In the genomic region with DNA sequence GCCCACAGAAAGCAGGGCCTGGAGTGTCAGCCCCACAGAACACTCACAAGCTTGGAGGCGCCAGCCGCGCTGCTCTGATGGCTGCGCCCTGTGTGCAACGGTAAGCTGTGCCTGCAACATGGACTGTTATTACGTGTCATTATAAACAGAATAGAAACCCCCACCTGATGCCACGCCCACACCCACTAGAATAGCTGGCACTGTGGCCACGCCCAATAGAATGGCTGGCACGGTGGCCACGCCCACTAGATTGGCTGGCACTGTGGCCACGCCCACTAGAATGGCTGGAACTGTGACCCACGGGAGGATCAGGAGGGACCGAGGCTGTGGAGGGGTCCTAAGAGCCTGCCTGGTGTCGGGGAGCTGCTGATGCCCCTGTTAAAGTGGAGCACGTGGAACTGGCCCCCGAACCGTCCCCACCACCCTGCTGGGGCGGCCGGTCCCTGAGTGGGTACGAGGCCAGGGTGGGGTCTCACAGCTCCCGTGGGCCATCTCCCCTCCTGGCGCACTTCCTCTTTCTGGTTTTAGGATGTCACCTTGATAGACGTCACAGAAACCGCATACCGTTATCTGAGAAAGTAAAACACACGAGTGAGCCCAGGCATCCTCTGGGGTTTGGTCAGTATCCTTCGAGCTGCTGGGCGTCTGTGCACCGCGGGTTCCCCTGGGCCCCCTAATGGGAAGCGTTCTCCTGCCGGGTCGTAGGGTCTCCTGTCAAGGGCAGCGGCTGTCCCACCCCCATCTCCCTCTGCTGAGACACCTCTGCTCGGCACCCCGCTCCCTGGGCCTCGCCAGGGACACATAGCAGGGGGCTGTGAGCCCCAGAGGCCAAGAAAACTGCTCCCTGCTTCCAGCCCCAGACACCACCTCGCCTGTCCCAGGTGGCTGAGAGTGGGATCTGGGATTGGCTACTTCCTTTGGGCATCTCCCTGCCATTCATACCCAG, we compare ENCODE assay signal across 8 cellular contexts. TPM values are rescaled to one million over a fixed set of nuclear protein-coding genes. Genes with fewer than 3 reads are reported as not detected.
DNase-seq lines count a peak whose midpoint lies in the region; ATAC-seq and TF ChIP-seq lines count a peak whose summit lies in the region.

No MANE protein-coding gene starts in this region.

- in situ Hi-C loops in Caki2 (cut with HindIII; ENCODE audit: low pct_unique_long_range_greater_than_20kb, low sequenced_read_pairs): no loop called here

- H3K4me1 ChIP-seq in mucosa of descending colon (ENCODE audit: low read depth): no peaks in the 10 kb centered on the region

- intact Hi-C loops in mucosa of descending colon (cut with DNase I, micrococcal nuclease): no loop called here

- ATAC-seq in GM21367 (IDR thresholded peaks at IDR 0.05; ENCODE audit: unreplicated experiment) (peak; percentile 47), mucosa of descending colon (peak; percentile 79), left lobe of liver (no peak)

- DNase-seq in Caki2 (ENCODE audit: low read depth): peak; percentile 72
- DNase-seq in LoVo (ENCODE audit: low spot score): peak; percentile 42
- DNase-seq in activated CD4-positive, alpha-beta T cell treated with anti-CD3 and anti-CD28 coated beads, Interleukin-2, amount 10 ng/mL, durations not matched to agents 7 days and 5 days: peak; percentile 70
- DNase-seq in mucosa of descending colon: peak; percentile 71 to 78 (median 77)
- no peak for DNase-seq in SIG-M5 treated with dmso at 0.1 percent for 504 hours (lab: John Stamatoyannopoulos, UW; ENCODE audit: unreplicated experiment)
- no peak for DNase-seq in NCI-H2171 treated with DMSO at 0.1 percent for 48 hours (lab: John Stamatoyannopoulos, UW)
- no peak for DNase-seq in left lobe of liver (ENCODE audit: low spot score)

- H3K4me1 Mint-ChIP-seq in activated CD4-positive, alpha-beta T cell treated with anti-CD3 and anti-CD28 coated beads, Interleukin-2, amount 10 ng/mL, durations not matched to agents 7 days and 5 days: peaks cover 45% of the 10 kb centered on the region

- POLR2A ChIA-PET in activated CD4-positive, alpha-beta T cell treated with anti-CD3 and anti-CD28 coated beads, Interleukin-2, amount 10 ng/mL, durations not matched to agents 7 days and 5 days (lab: Charles Lee): no interaction called here

- peak overlapping the region; percentile 64 for H3K27ac Mint-ChIP-seq in activated CD4-positive, alpha-beta T cell treated with anti-CD3 and anti-CD28 coated beads, Interleukin-2, amount 10 ng/mL, durations not matched to agents 7 days and 5 days

- H3K9me3 Mint-ChIP-seq in activated CD4-positive, alpha-beta T cell treated with anti-CD3 and anti-CD28 coated beads, Interleukin-2, amount 10 ng/mL, durations not matched to agents 7 days and 5 days: no peaks in the 10 kb centered on the region

- no peak for TF ChIP-seq CTCF in mucosa of descending colon (IDR thresholded peaks at IDR 0.05)

- no peak overlapping the region for H3K4me3 ChIP-seq in mucosa of descending colon

- H3K36me3 ChIP-seq in mucosa of descending colon (ENCODE audit: low read depth): no peaks in the 10 kb centered on the region

- H3K36me3 Mint-ChIP-seq in activated CD4-positive, alpha-beta T cell treated with anti-CD3 and anti-CD28 coated beads, Interleukin-2, amount 10 ng/mL, durations not matched to agents 7 days and 5 days (ENCODE audit: low read depth): no peaks in the 10 kb centered on the region

- CTCF ChIA-PET in activated CD4-positive, alpha-beta T cell treated with anti-CD3 and anti-CD28 coated beads, Interleukin-2, amount 10 ng/mL, durations not matched to agents 7 days and 5 days (lab: Charles Lee): interaction anchor here (0.5 to 1.3 kb wide), 5 partner anchors 10 to 169 kb away, joined by 3 to 4 read pairs (median 3); no protein-coding TSS in a partner anchor

- H3K27me3 Mint-ChIP-seq in activated CD4-positive, alpha-beta T cell treated with anti-CD3 and anti-CD28 coated beads, Interleukin-2, amount 10 ng/mL, durations not matched to agents 7 days and 5 days: peaks cover 58% of the 10 kb centered on the region

- no peaks in the 10 kb centered on the region for H3K9me3 ChIP-seq in mucosa of descending colon

- H3K4me3 Mint-ChIP-seq in activated CD4-positive, alpha-beta T cell treated with anti-CD3 and anti-CD28 coated beads, Interleukin-2, amount 10 ng/mL, durations not matched to agents 7 days and 5 days: no peak overlapping the region

RNA-seq across cellular contexts. Expression of a gene that starts 25.4 kb away (rescaled TPM):
- 4.5 and 5.5 TPM in 2 replicates for total RNA-seq in Caki2 (2014; rRNA removed; shearing (Covaris generic); ENCODE audit: low replicate concordance)
- 10 to 100 TPM; 11.6 to 12.6 TPM for total RNA-seq in activated CD4-positive, alpha-beta T cell treated with anti-CD3 and anti-CD28 coated beads, Interleukin-2, amount 10 ng/mL, durations not matched to agents 7 days and 5 days
- total RNA-seq in mucosa of descending colon (10 to 100 TPM in 1 of 3 donors, 1 to 10 TPM in 2; 4.8 to 22.2 (median 6.4) TPM), left lobe of liver (125 TPM)

RNA-seq across cellular contexts. Expression of a gene that starts 28.9 kb away (rescaled TPM):
- not detected in 2 replicates for total RNA-seq in Caki2 (2014; rRNA removed; shearing (Covaris generic); ENCODE audit: low replicate concordance)
- not detected for total RNA-seq in activated CD4-positive, alpha-beta T cell treated with anti-CD3 and anti-CD28 coated beads, Interleukin-2, amount 10 ng/mL, durations not matched to agents 7 days and 5 days
- total RNA-seq in mucosa of descending colon (not detected), left lobe of liver (not detected)

RNA-seq across cellular contexts. Expression of a gene that starts 39.9 kb away (rescaled TPM):
- 29.0 and 39.4 TPM in 2 replicates for total RNA-seq in Caki2 (2014; rRNA removed; shearing (Covaris generic); ENCODE audit: low replicate concordance)
- total RNA-seq in activated CD4-positive, alpha-beta T cell treated with anti-CD3 and anti-CD28 coated beads, Interleukin-2, amount 10 ng/mL, durations not matched to agents 7 days and 5 days: 10 to 100 TPM; 32.5 to 35.1 TPM
- total RNA-seq in mucosa of descending colon (10 to 100 TPM; 32.6 to 37.1 (median 34.2) TPM), left lobe of liver (19.3 TPM)

RNA-seq across cellular contexts. Expression of a gene that starts 51.6 kb away (rescaled TPM):
- 14.5 and 18.2 TPM in 2 replicates for total RNA-seq in Caki2 (2014; rRNA removed; shearing (Covaris generic); ENCODE audit: low replicate concordance)
- 10 to 100 TPM; 78.3 to 79.4 TPM for total RNA-seq in activated CD4-positive, alpha-beta T cell treated with anti-CD3 and anti-CD28 coated beads, Interleukin-2, amount 10 ng/mL, durations not matched to agents 7 days and 5 days
- 10 to 100 TPM; 53.4 to 72.5 (median 67.4) TPM for total RNA-seq in mucosa of descending colon
- total RNA-seq in left lobe of liver: 22.8 TPM

Comparison
In these comparisons a context has a peak if more than half of its experiments do, and no peak if none do; other contexts are left out.
1. DNase-seq: peak in Caki2 (single experiment), LoVo (single experiment), activated CD4-positive, alpha-beta T cell treated with anti-CD3 and anti-CD28 coated beads, Interleukin-2, amount 10 ng/mL, durations not matched to agents 7 days and 5 days (single experiment) and mucosa of descending colon (3 of 3); none in SIG-M5 treated with dmso at 0.1 percent for 504 hours (single experiment), NCI-H2171 treated with DMSO at 0.1 percent for 48 hours (single experiment) and left lobe of liver (single experiment).